Comparison of ENCODE assay signal across 16 cellular contexts in the genomic region with DNA sequence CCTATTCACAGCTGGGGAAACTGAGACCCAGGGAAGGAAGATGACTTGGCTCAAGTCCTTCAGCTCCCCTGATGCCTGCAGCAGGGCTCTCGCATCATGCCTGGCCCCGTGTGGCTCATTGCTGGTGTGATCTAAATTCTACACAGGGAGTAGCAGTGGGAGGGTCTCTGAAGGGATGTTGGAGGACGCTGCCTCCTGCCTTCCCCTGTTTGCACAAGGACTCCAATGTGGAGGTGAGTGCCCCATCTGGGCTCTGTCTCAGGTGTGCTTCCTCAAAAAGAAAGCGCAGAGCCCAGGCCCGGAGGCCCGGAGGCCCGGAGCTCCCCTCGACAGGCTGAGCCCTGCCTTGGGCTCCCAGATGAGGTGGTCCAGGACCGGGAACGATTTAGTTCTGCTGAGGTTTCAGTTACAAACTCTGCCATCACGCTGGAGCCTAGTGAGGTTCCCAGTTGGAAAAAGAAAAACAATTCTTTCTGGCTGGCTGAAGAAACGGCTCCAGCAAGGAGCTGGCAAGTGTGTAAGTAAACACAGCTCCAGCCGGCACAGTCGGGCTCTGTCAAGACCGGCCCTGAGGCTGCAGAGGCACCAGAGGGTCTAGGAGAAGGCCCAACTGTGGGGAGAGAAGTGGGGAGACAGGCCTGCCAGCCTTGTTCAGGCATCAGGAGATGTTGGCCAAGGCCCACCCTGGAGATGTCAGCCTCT. TPM values are rescaled to one million over a fixed set of nuclear protein-coding genes. Genes with fewer than 3 reads are reported as not detected.
A peak's percentile ranks its signal among the peaks of the same experiment; 100 is the strongest.
DNase-seq lines count a peak whose midpoint lies in the region; ATAC-seq, FAIRE-seq and TF ChIP-seq lines count a peak whose summit lies in the region.
"Had no signal": no experiment of that assay in that cellular context is flagged by ENCODE, and none has a peak within 500 bp of the region (broad histone marks: within the 10 kb centered on the region; RNA-seq: fewer than 3 reads in every experiment).

No MANE protein-coding gene starts in this region.

- peaks cover 9 to 48% (median 33%) of the 10 kb centered on the region in 11 experiments; a peak in 20 of 22 replicates for H3K36me3 ChIP-seq in BLaER1 treated with 17β-estradiol and CSF1 and Interleukin-3, amounts not matched to agents 10 nM and 100 nM
- H3K36me3 ChIP-seq in SK-N-MC (ENCODE audit: insufficient read depth, low read length) = peaks cover 60% of the 10 kb centered on the region
- H3K36me3 ChIP-seq in kidney (ENCODE audit: control insufficient read depth in 1 of 2, insufficient read depth in 2 of 2, low read length in 2 of 2) = peaks cover 7 to 16% of the 10 kb centered on the region in 2 donors
- H3K36me3 ChIP-seq in SJCRH30 = no peaks in the 10 kb centered on the region

- H3K4me3 ChIP-seq in BLaER1 treated with 17β-estradiol and CSF1 and Interleukin-3, amounts not matched to agents 10 nM and 100 nM = peak overlapping the region in 2 of 10 experiments; percentile 19 to 27; a peak in 2 of 20 replicates
- H3K4me3 ChIP-seq in SK-N-MC = no peak overlapping the region
- no peak overlapping the region for H3K4me3 ChIP-seq in kidney (ENCODE audit: low read length in 2 of 2)
- no peak overlapping the region for H3K4me3 ChIP-seq in SJCRH30
- H3K4me3 ChIP-seq: body of pancreas, smooth muscle cell had no signal

- no peaks in the 10 kb centered on the region for H3K9me3 Mint-ChIP-seq in stimulated activated memory B cell treated with anti-CD40 and anti-IgM and Interleukin-4, amounts not matched to agents 10 μg/mL and 1 μg/mL and 100 μg/mL, for 72 hours
- H3K9me3 Mint-ChIP-seq in T-helper 2 cell treated with Interferon-gamma antibody and Interleukin-4, amounts not matched to agents 5 μg/mL and 100 μg/mL, for 36 hours = no peaks in the 10 kb centered on the region
- H3K9me3 Mint-ChIP-seq: activated naive CD4-positive, alpha-beta T cell treated with anti-CD3 and anti-CD28 coated beads for 36 hours had no signal

- peak overlapping the region; percentile 38 for H3K27ac Mint-ChIP-seq in stimulated activated memory B cell treated with anti-CD40 and anti-IgM and Interleukin-4, amounts not matched to agents 10 μg/mL and 1 μg/mL and 100 μg/mL, for 72 hours
- H3K27ac Mint-ChIP-seq in T-helper 2 cell treated with Interferon-gamma antibody and Interleukin-4, amounts not matched to agents 5 μg/mL and 100 μg/mL, for 36 hours = no peak overlapping the region
- H3K27ac Mint-ChIP-seq: activated naive CD4-positive, alpha-beta T cell treated with anti-CD3 and anti-CD28 coated beads for 36 hours had no signal

- FAIRE-seq in kidney (lab: Jason Lieb, UNC) = no peak

- peaks cover 0 to 59% (median 25%) of the 10 kb centered on the region in 11 experiments; a peak in 15 of 22 replicates for H4K20me1 ChIP-seq in BLaER1 treated with 17β-estradiol and CSF1 and Interleukin-3, amounts not matched to agents 10 nM and 100 nM

- intact Hi-C loops in kidney (cut with DNase I) = no loop called here

- H3K4me1 Mint-ChIP-seq in stimulated activated memory B cell treated with anti-CD40 and anti-IgM and Interleukin-4, amounts not matched to agents 10 μg/mL and 1 μg/mL and 100 μg/mL, for 72 hours = peaks cover 34% of the 10 kb centered on the region
- no peaks in the 10 kb centered on the region for H3K4me1 Mint-ChIP-seq in T-helper 2 cell treated with Interferon-gamma antibody and Interleukin-4, amounts not matched to agents 5 μg/mL and 100 μg/mL, for 36 hours (ENCODE audit: low read depth)

- no peak for TF ChIP-seq CTCF in kidney (IDR thresholded peaks at IDR 0.05; ENCODE audit: borderline replicate concordance, extremely low read depth, insufficient read depth)

- H3K27ac ChIP-seq in BLaER1 treated with 17β-estradiol and CSF1 and Interleukin-3, amounts not matched to agents 10 nM and 100 nM = peak overlapping the region in 9 of 11 experiments; percentile 1 to 67 (median 55); a peak in 14 of 22 replicates
- peak overlapping the region; percentile 42; the same call in 1 of the 2 replicates for H3K27ac ChIP-seq in SK-N-MC
- H3K27ac ChIP-seq in kidney (ENCODE audit: low read depth in 2 of 2, low read length in 2 of 2) = no peak overlapping the region
- no peak overlapping the region for H3K27ac ChIP-seq in SJCRH30
- H3K27ac ChIP-seq: body of pancreas had no signal

- no peaks in the 10 kb centered on the region for H3K27me3 ChIP-seq in BLaER1 treated with 17β-estradiol and CSF1 and Interleukin-3, amounts not matched to agents 10 nM and 100 nM
- H3K27me3 ChIP-seq in SJCRH30 = no peaks in the 10 kb centered on the region
- H3K27me3 ChIP-seq: body of pancreas had no signal

- peaks cover 44% of the 10 kb centered on the region for H3K36me3 Mint-ChIP-seq in stimulated activated memory B cell treated with anti-CD40 and anti-IgM and Interleukin-4, amounts not matched to agents 10 μg/mL and 1 μg/mL and 100 μg/mL, for 72 hours
- H3K36me3 Mint-ChIP-seq in T-helper 2 cell treated with Interferon-gamma antibody and Interleukin-4, amounts not matched to agents 5 μg/mL and 100 μg/mL, for 36 hours (ENCODE audit: low read depth) = peaks cover 6% of the 10 kb centered on the region

- H3K4me3 Mint-ChIP-seq in stimulated activated memory B cell treated with anti-CD40 and anti-IgM and Interleukin-4, amounts not matched to agents 10 μg/mL and 1 μg/mL and 100 μg/mL, for 72 hours = peak overlapping the region; percentile 21
- no peak overlapping the region for H3K4me3 Mint-ChIP-seq in T-helper 2 cell treated with Interferon-gamma antibody and Interleukin-4, amounts not matched to agents 5 μg/mL and 100 μg/mL, for 36 hours
- H3K4me3 Mint-ChIP-seq: activated naive CD4-positive, alpha-beta T cell treated with anti-CD3 and anti-CD28 coated beads for 36 hours had no signal

- no peak for DNase-seq in SK-N-MC (ENCODE audit: low read depth, low spot score)
- DNase-seq in kidney = peak; percentile 63
- no peak for DNase-seq in NCI-H1436 treated with DMSO at 0.1 percent for 48 hours (lab: John Stamatoyannopoulos, UW)
- DNase-seq in SJCRH30 = no peak
- DNase-seq in RKO (ENCODE audit: low spot score) = no peak
- no peak for DNase-seq in T-helper 2 cell treated with Interferon-gamma antibody and Interleukin-4, amounts not matched to agents 5 μg/mL and 100 μg/mL, for 36 hours (ENCODE audit: low spot score)
- DNase-seq: activated CD4-positive, alpha-beta T cell treated with anti-CD3 and anti-CD28 coated beads, Interleukin-2, amount 50 U/mL, for 1 hour; activated naive CD4-positive, alpha-beta T cell treated with anti-CD3 and anti-CD28 coated beads for 36 hours; activated T-cell treated with anti-CD3 and anti-CD28 coated beads for 4 hours; body of pancreas; COR-L47; NCI-H1694; NCI-H345 had no signal

- ATAC-seq in stimulated activated memory B cell treated with anti-CD40 and anti-IgM and Interleukin-4, amounts not matched to agents 10 μg/mL and 1 μg/mL and 100 μg/mL, for 72 hours = no peak
- ATAC-seq: body of pancreas had no signal

- peak overlapping the region; percentile 64 to 95 (median 86) for H3K4me2 ChIP-seq in BLaER1 treated with 17β-estradiol and CSF1 and Interleukin-3, amounts not matched to agents 10 nM and 100 nM
- H3K4me2 ChIP-seq: smooth muscle cell had no signal

- H3K4me1 ChIP-seq in BLaER1 treated with 17β-estradiol and CSF1 and Interleukin-3, amounts not matched to agents 10 nM and 100 nM = peaks cover 33 to 62% (median 56%) of the 10 kb centered on the region in 10 experiments
- H3K4me1 ChIP-seq in kidney (ENCODE audit: control insufficient read depth in 1 of 2, insufficient read depth in 1 of 2, low read depth in 1 of 2, low read length in 2 of 2) (peaks cover 0 to 4% of the 10 kb centered on the region in 2 donors), SJCRH30 (no peaks in the 10 kb centered on the region)
- H3K4me1 ChIP-seq: body of pancreas had no signal

- H3K27me3 Mint-ChIP-seq in stimulated activated memory B cell treated with anti-CD40 and anti-IgM and Interleukin-4, amounts not matched to agents 10 μg/mL and 1 μg/mL and 100 μg/mL, for 72 hours = no peaks in the 10 kb centered on the region
- no peaks in the 10 kb centered on the region for H3K27me3 Mint-ChIP-seq in T-helper 2 cell treated with Interferon-gamma antibody and Interleukin-4, amounts not matched to agents 5 μg/mL and 100 μg/mL, for 36 hours (ENCODE audit: low read depth)

- H3K9ac ChIP-seq in BLaER1 treated with 17β-estradiol and CSF1 and Interleukin-3, amounts not matched to agents 10 nM and 100 nM = peak overlapping the region in 8 of 11 experiments; percentile 1 to 56 (median 46); a peak in 10 of 22 replicates
- H3K9ac ChIP-seq in SK-N-MC (ENCODE audit: insufficient read length) = no peak overlapping the region
- H3K9ac ChIP-seq in kidney (ENCODE audit: low read length in 2 of 2) = no peak overlapping the region

- no peaks in the 10 kb centered on the region for H3K9me3 ChIP-seq in BLaER1 treated with 17β-estradiol and CSF1 and Interleukin-3, amounts not matched to agents 10 nM and 100 nM (replicated peaks in 1 of 11)
- H3K9me3 ChIP-seq in SK-N-MC (ENCODE audit: low read depth, low read length) = no peaks in the 10 kb centered on the region
- H3K9me3 ChIP-seq in kidney (ENCODE audit: control insufficient read depth in 1 of 2, low read length in 2 of 2) = no peaks in the 10 kb centered on the region
- no peaks in the 10 kb centered on the region for H3K9me3 ChIP-seq in SJCRH30 (replicated peaks)
- H3K9me3 ChIP-seq: body of pancreas had no signal

RNA-seq across cellular contexts. Expression of gene NAT10, which starts 49.8 kb away (rescaled TPM):
- total RNA-seq in kidney = 43.1 TPM
- 24.1 TPM for polyA plus RNA-seq in kidney (ENCODE audit: insufficient read depth, low read depth, low replicate concordance)
- 50.2 and 52.0 TPM in 2 replicates for total RNA-seq in SJCRH30 (2014; rRNA removed; shearing (Covaris generic))

Comparison
In these comparisons a context has a peak if more than half of its experiments do, and no peak if none do; other contexts are left out.
1. H3K27ac ChIP-seq: peak in BLaER1 treated with 17β-estradiol and CSF1 and Interleukin-3, amounts not matched to agents 10 nM and 100 nM (9 of 11) and SK-N-MC (single experiment); none in kidney (0 of 2) and SJCRH30 (single experiment).
2. H3K9ac ChIP-seq: peak in BLaER1 treated with 17β-estradiol and CSF1 and Interleukin-3, amounts not matched to agents 10 nM and 100 nM (8 of 11); none in SK-N-MC (single experiment) and kidney (0 of 2).